ENCODE assay signal across 1 cellular context in genomic region chr7:97872025-97872669, GRCh38.
TF ChIP-seq lines count a peak whose summit lies in the region.

A gene with protein sequence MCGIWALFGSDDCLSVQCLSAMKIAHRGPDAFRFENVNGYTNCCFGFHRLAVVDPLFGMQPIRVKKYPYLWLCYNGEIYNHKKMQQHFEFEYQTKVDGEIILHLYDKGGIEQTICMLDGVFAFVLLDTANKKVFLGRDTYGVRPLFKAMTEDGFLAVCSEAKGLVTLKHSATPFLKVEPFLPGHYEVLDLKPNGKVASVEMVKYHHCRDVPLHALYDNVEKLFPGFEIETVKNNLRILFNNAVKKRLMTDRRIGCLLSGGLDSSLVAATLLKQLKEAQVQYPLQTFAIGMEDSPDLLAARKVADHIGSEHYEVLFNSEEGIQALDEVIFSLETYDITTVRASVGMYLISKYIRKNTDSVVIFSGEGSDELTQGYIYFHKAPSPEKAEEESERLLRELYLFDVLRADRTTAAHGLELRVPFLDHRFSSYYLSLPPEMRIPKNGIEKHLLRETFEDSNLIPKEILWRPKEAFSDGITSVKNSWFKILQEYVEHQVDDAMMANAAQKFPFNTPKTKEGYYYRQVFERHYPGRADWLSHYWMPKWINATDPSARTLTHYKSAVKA (minus strand): TSS chr7:97872408. CDS start chr7:97869156, 3,252 bp downstream.

TF ChIP-seq in HEK293, 187 proteins besides CTCF, POLR2A, EP300 and RAD21 (continued from another document and continues in another):
- TF ChIP-seq KLF8 (tag by site-specific recombination; IDR thresholded peaks at IDR 0.05) (peak; percentile 83), ZNF629 (tag by site-specific recombination; IDR thresholded peaks at IDR 0.05) (peak; percentile 89), ZBTB26 (tag by site-specific recombination; optimal IDR thresholded peaks at IDR 0.05) (peak; percentile 89), ZBTB7A (tag by site-specific recombination; IDR thresholded peaks at IDR 0.05; ENCODE audit: low read depth) (no peak), REPIN1 (tag by site-specific recombination; IDR thresholded peaks at IDR 0.05; ENCODE audit: low read depth) (peak; percentile 61; the same call in 1 of the 2 replicates), ZNF660 (tag by site-specific recombination; IDR thresholded peaks at IDR 0.05) (peak; percentile 87), ZBTB1 (tag by site-specific recombination; IDR thresholded peaks at IDR 0.05) (no peak; the same call in 1 of the 2 replicates), ZNF112 (tag by site-specific recombination; IDR thresholded peaks at IDR 0.05) (no peak), OSR2 (tag by site-specific recombination; IDR thresholded peaks at IDR 0.05) (peak; percentile 82; the same call in 1 of the 2 replicates), ZNF324 (tag by site-specific recombination; IDR thresholded peaks at IDR 0.05) (peak; percentile 70; the same call in 1 of the 2 replicates), ZNF571 (tag by site-specific recombination; IDR thresholded peaks at IDR 0.05) (no peak), ZNF133 (tag by site-specific recombination; IDR thresholded peaks at IDR 0.05) (peak; percentile 54; the same call in 1 of the 2 replicates), ZNF449 (tag by site-specific recombination; IDR thresholded peaks at IDR 0.05) (no peak), ZNF837 (tag by site-specific recombination; IDR thresholded peaks at IDR 0.05) (no peak), ELK4 (IDR thresholded peaks at IDR 0.05; ENCODE audit: borderline replicate concordance, low read depth, low read length) (no peak), ZNF211 (tag by site-specific recombination; IDR thresholded peaks at IDR 0.05; ENCODE audit: low read depth) (no peak), ZNF354C (tag by site-specific recombination; IDR thresholded peaks at IDR 0.05; ENCODE audit: borderline replicate concordance, low read depth) (no peak), GLIS1 (tag by site-specific recombination; IDR thresholded peaks at IDR 0.05) (peak; percentile 46), ZSCAN5A (tag by site-specific recombination; IDR thresholded peaks at IDR 0.05) (peak; percentile 64; the same call in 1 of the 2 replicates), GLI2 (tag by site-specific recombination; IDR thresholded peaks at IDR 0.05; ENCODE audit: borderline replicate concordance, low read depth) (no peak), ZFP3 (tag by site-specific recombination; IDR thresholded peaks at IDR 0.05; ENCODE audit: low read depth) (no peak), ZNF221 (tag by site-specific recombination; IDR thresholded peaks at IDR 0.05; ENCODE audit: borderline replicate concordance) (no peak), ZIC2 (tag by site-specific recombination; IDR thresholded peaks at IDR 0.05) (peak; percentile 25; the same call in 1 of the 2 replicates), ZSCAN18 (tag by site-specific recombination; IDR thresholded peaks at IDR 0.05) (no peak), ZNF132 (tag by site-specific recombination; IDR thresholded peaks at IDR 0.05; ENCODE audit: borderline replicate concordance) (no peak), ZSCAN30 (tag by site-specific recombination; IDR thresholded peaks at IDR 0.05) (0 out of 2 replicates have a peak, but pooled peaks have one; percentile 96), ZNF544 (tag by site-specific recombination; IDR thresholded peaks at IDR 0.05) (no peak), GLI4 (tag by site-specific recombination; IDR thresholded peaks at IDR 0.05) (no peak), ZNF501 (tag by site-specific recombination; IDR thresholded peaks at IDR 0.05) (peak; percentile 98), ZNF596 (tag by site-specific recombination; IDR thresholded peaks at IDR 0.05) (no peak), ZNF302 (tag by site-specific recombination; IDR thresholded peaks at IDR 0.05; ENCODE audit: low read depth) (no peak), HOXA7 (CRISPR knock-in tag; IDR thresholded peaks at IDR 0.05; ENCODE audit: borderline replicate concordance) (no peak), ZNF76 (tag by site-specific recombination; IDR thresholded peaks at IDR 0.05; ENCODE audit: borderline replicate concordance, low read depth) (peak; percentile 32; the same call in 1 of the 2 replicates)
- TF ChIP-seq, protein P1, sequence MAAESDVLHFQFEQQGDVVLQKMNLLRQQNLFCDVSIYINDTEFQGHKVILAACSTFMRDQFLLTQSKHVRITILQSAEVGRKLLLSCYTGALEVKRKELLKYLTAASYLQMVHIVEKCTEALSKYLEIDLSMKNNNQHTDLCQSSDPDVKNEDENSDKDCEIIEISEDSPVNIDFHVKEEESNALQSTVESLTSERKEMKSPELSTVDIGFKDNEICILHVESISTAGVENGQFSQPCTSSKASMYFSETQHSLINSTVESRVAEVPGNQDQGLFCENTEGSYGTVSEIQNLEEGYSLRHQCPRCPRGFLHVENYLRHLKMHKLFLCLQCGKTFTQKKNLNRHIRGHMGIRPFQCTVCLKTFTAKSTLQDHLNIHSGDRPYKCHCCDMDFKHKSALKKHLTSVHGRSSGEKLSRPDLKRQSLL (tag by site-specific recombination; IDR thresholded peaks at IDR 0.05), result no peak
- TF ChIP-seq, protein P2, sequence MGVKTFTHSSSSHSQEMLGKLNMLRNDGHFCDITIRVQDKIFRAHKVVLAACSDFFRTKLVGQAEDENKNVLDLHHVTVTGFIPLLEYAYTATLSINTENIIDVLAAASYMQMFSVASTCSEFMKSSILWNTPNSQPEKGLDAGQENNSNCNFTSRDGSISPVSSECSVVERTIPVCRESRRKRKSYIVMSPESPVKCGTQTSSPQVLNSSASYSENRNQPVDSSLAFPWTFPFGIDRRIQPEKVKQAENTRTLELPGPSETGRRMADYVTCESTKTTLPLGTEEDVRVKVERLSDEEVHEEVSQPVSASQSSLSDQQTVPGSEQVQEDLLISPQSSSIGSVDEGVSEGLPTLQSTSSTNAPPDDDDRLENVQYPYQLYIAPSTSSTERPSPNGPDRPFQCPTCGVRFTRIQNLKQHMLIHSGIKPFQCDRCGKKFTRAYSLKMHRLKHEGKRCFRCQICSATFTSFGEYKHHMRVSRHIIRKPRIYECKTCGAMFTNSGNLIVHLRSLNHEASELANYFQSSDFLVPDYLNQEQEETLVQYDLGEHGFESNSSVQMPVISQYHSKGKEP (tag by site-specific recombination; IDR thresholded peaks at IDR 0.05), result no peak
- TF ChIP-seq, protein P3, sequence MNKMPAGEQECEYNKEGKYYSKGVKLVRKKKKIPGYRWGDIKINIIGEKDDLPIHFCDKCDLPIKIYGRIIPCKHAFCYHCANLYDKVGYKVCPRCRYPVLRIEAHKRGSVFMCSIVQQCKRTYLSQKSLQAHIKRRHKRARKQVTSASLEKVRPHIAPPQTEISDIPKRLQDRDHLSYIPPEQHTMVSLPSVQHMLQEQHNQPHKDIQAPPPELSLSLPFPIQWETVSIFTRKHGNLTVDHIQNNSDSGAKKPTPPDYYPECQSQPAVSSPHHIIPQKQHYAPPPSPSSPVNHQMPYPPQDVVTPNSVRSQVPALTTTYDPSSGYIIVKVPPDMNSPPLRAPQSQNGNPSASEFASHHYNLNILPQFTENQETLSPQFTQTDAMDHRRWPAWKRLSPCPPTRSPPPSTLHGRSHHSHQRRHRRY (tag by site-specific recombination; IDR thresholded peaks at IDR 0.05), result no peak
- TF ChIP-seq, protein P4, sequence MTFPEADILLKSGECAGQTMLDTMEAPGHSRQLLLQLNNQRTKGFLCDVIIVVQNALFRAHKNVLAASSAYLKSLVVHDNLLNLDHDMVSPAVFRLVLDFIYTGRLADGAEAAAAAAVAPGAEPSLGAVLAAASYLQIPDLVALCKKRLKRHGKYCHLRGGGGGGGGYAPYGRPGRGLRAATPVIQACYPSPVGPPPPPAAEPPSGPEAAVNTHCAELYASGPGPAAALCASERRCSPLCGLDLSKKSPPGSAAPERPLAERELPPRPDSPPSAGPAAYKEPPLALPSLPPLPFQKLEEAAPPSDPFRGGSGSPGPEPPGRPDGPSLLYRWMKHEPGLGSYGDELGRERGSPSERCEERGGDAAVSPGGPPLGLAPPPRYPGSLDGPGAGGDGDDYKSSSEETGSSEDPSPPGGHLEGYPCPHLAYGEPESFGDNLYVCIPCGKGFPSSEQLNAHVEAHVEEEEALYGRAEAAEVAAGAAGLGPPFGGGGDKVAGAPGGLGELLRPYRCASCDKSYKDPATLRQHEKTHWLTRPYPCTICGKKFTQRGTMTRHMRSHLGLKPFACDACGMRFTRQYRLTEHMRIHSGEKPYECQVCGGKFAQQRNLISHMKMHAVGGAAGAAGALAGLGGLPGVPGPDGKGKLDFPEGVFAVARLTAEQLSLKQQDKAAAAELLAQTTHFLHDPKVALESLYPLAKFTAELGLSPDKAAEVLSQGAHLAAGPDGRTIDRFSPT (tag by site-specific recombination; IDR thresholded peaks at IDR 0.05), result peak; percentile 97
- TF ChIP-seq, protein P5, sequence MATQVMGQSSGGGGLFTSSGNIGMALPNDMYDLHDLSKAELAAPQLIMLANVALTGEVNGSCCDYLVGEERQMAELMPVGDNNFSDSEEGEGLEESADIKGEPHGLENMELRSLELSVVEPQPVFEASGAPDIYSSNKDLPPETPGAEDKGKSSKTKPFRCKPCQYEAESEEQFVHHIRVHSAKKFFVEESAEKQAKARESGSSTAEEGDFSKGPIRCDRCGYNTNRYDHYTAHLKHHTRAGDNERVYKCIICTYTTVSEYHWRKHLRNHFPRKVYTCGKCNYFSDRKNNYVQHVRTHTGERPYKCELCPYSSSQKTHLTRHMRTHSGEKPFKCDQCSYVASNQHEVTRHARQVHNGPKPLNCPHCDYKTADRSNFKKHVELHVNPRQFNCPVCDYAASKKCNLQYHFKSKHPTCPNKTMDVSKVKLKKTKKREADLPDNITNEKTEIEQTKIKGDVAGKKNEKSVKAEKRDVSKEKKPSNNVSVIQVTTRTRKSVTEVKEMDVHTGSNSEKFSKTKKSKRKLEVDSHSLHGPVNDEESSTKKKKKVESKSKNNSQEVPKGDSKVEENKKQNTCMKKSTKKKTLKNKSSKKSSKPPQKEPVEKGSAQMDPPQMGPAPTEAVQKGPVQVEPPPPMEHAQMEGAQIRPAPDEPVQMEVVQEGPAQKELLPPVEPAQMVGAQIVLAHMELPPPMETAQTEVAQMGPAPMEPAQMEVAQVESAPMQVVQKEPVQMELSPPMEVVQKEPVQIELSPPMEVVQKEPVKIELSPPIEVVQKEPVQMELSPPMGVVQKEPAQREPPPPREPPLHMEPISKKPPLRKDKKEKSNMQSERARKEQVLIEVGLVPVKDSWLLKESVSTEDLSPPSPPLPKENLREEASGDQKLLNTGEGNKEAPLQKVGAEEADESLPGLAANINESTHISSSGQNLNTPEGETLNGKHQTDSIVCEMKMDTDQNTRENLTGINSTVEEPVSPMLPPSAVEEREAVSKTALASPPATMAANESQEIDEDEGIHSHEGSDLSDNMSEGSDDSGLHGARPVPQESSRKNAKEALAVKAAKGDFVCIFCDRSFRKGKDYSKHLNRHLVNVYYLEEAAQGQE (tag by site-specific recombination; IDR thresholded peaks at IDR 0.05), result peak; percentile 75
